Comparison of ENCODE assay signal across 1 cellular context in genomic region chr9:120783611-120784047, GRCh38.
TF ChIP-seq lines count a peak whose summit lies in the region.

No MANE protein-coding gene starts in this region.

TF ChIP-seq in HepG2, 621 proteins besides CTCF, POLR2A, EP300 and RAD21 (continued from another document):
- TF ChIP-seq ARID5B (CRISPR knock-in tag; IDR thresholded peaks at IDR 0.05) (peak; percentile 82), TBX3 (IDR thresholded peaks at IDR 0.05; ENCODE audit: borderline replicate concordance) (0 out of 2 replicates have a peak, but pooled peaks have one; percentile 32), ZBTB20 (CRISPR knock-in tag; IDR thresholded peaks at IDR 0.05; ENCODE audit: borderline replicate concordance, low read depth) (no peak), HNF1A (IDR thresholded peaks at IDR 0.05; ENCODE audit: low read depth) (no peak), HNF1A (CRISPR knock-in tag; IDR thresholded peaks at IDR 0.05; ENCODE audit: borderline replicate concordance) (peak; percentile 32; the same call in 1 of the 2 replicates), HMG20A (CRISPR knock-in tag; IDR thresholded peaks at IDR 0.05; ENCODE audit: borderline replicate concordance) (peak; percentile 68; the same call in 1 of the 2 replicates), ISL2 (CRISPR knock-in tag; IDR thresholded peaks at IDR 0.05) (peak; percentile 84), ZKSCAN8 (CRISPR knock-in tag; IDR thresholded peaks at IDR 0.05; ENCODE audit: borderline replicate concordance) (peak; percentile 87), NBN (conservative IDR thresholded peaks at IDR 0.05) (no peak), THRA (CRISPR knock-in tag; IDR thresholded peaks at IDR 0.05; ENCODE audit: borderline replicate concordance) (peak; percentile 66; the same call in 1 of the 2 replicates), GLI4 (CRISPR knock-in tag; IDR thresholded peaks at IDR 0.05; ENCODE audit: borderline replicate concordance) (no peak), SATB2 (CRISPR knock-in tag; IDR thresholded peaks at IDR 0.05) (0 out of 2 replicates have a peak, but pooled peaks have one; percentile 76), NR2F6 (IDR thresholded peaks at IDR 0.05) (no peak), NR2F6 (CRISPR knock-in tag; IDR thresholded peaks at IDR 0.05) (peak; percentile 11; the same call in 1 of the 2 replicates), SP5 (CRISPR knock-in tag; IDR thresholded peaks at IDR 0.05; ENCODE audit: borderline replicate concordance, low read depth) (0 out of 2 replicates have a peak, but pooled peaks have one; percentile 25), ATF1 (CRISPR knock-in tag; IDR thresholded peaks at IDR 0.05) (0 out of 2 replicates have a peak, but pooled peaks have one; percentile 28), CHCHD3 (CRISPR knock-in tag; IDR thresholded peaks at IDR 0.05) (no peak), HNF4A (CRISPR knock-in tag; IDR thresholded peaks at IDR 0.05) (peak; percentile 4; the same call in 1 of the 2 replicates), CREB1 (IDR thresholded peaks at IDR 0.05) (no peak), CREB1 (CRISPR knock-in tag; IDR thresholded peaks at IDR 0.05) (peak; percentile 24; the same call in 1 of the 2 replicates), FOXA1 (IDR thresholded peaks at IDR 0.05) (no peak), FOXA1 (CRISPR knock-in tag; IDR thresholded peaks at IDR 0.05) (peak; percentile 75), FOXP1 (IDR thresholded peaks at IDR 0.05) (no peak), FOXP1 (CRISPR knock-in tag; IDR thresholded peaks at IDR 0.05) (peak; percentile 52; the same call in 1 of the 2 replicates), ARID3A (IDR thresholded peaks at IDR 0.05; ENCODE audit: low read depth, low read length) (peak; percentile 72), KMT2B (CRISPR knock-in tag; IDR thresholded peaks at IDR 0.05) (no peak), HDAC2 (CRISPR knock-in tag; IDR thresholded peaks at IDR 0.05) (0 out of 2 replicates have a peak, but pooled peaks have one; percentile 48), KLF16 (CRISPR knock-in tag; IDR thresholded peaks at IDR 0.05) (peak in 1 of 2 experiments; percentile 46; a peak in 1 of 4 replicates), NCOA2 (CRISPR knock-in tag; IDR thresholded peaks at IDR 0.05) (peak; percentile 80), SOX13 (IDR thresholded peaks at IDR 0.05) (0 out of 2 replicates have a peak, but pooled peaks have one; percentile 45), SOX13 (CRISPR knock-in tag; conservative IDR thresholded peaks at IDR 0.05 in 1 of 2, IDR thresholded peaks at IDR 0.05 in 1 of 2) (peak in 1 of 2 experiments; percentile 98; a peak in 2 of 4 replicates), SOX6 (IDR thresholded peaks at IDR 0.05) (no peak), SOX6 (CRISPR knock-in tag; IDR thresholded peaks at IDR 0.05) (peak; percentile 92), CREM (IDR thresholded peaks at IDR 0.05) (peak; percentile 31; the same call in 1 of the 2 replicates), CREM (CRISPR knock-in tag; IDR thresholded peaks at IDR 0.05) (no peak), CEBPG (CRISPR knock-in tag; IDR thresholded peaks at IDR 0.05) (peak; percentile 85), ZMAT5 (CRISPR knock-in tag; IDR thresholded peaks at IDR 0.05; ENCODE audit: borderline replicate concordance, low read depth) (no peak), SOX5 (CRISPR knock-in tag; IDR thresholded peaks at IDR 0.05; ENCODE audit: borderline replicate concordance) (peak; percentile 96), ELF3 (CRISPR knock-in tag; IDR thresholded peaks at IDR 0.05) (peak; percentile 55; the same call in 1 of the 2 replicates), ZNF362 (CRISPR knock-in tag; IDR thresholded peaks at IDR 0.05; ENCODE audit: borderline replicate concordance) (peak; percentile 61; the same call in 1 of the 2 replicates)
